ENCODE assay signal across 7 cellular contexts in genomic region chr1:154182342-154183044, GRCh38. TPM values are rescaled to one million over a fixed set of nuclear protein-coding genes. Genes with fewer than 3 reads are reported as not detected.
A peak's percentile ranks its signal among the peaks of the same experiment; 100 is the strongest.
DNase-seq lines count a peak whose midpoint lies in the region; ATAC-seq and TF ChIP-seq lines count a peak whose summit lies in the region.

No MANE protein-coding gene starts in this region.

- peak; percentile 57 for ATAC-seq in HG02642 (IDR thresholded peaks at IDR 0.05; ENCODE audit: poor library complexity, unreplicated experiment)
- peak; percentile 51 for ATAC-seq in left lobe of liver

- TF ChIP-seq CTCF in GM13977 (IDR thresholded peaks at IDR 0.05; ENCODE audit: extremely low read depth, insufficient read depth, missing control alignments) = no peak

- peak overlapping the region; percentile 85 for H3K27ac ChIP-seq in cingulate gyrus (ENCODE audit: low read depth, low read length)

- DNase-seq in GM13977 (ENCODE audit: low spot score) = peak; percentile 46
- DNase-seq in NCI-H2196 (lab: John Stamatoyannopoulos, UW; ENCODE audit: unreplicated experiment) = peak; percentile 26
- DNase-seq in activated CD4-positive, alpha-beta T cell treated with anti-CD3 and anti-CD28 coated beads for 24 hours (ENCODE audit: low read depth in 2 of 2) = peak; percentile 47 to 76
- DNase-seq in left lobe of liver (ENCODE audit: low spot score) = peak; percentile 77
- peak; percentile 48 for DNase-seq in stimulated activated CD4-positive, alpha-beta T cell treated with anti-CD3 and anti-CD28 coated beads, Interleukin-2, amount 100 ng/mL, for 4 hours (ENCODE audit: low read depth)

- in situ Hi-C loops in GM13977 (cut with MboI; ENCODE audit: low pct_unique_long_range_greater_than_20kb, low sequenced_read_pairs, unreplicated experiment) = no loop called here

RNA-seq across cellular contexts. Expression of gene TPM3, which starts 9.4 kb away (rescaled TPM):
- 92.7 TPM for total RNA-seq in left lobe of liver

RNA-seq across cellular contexts. Expression of gene CFAP141, which starts 23.6 kb away (rescaled TPM):
- total RNA-seq in left lobe of liver = not detected

RNA-seq across cellular contexts. Expression of gene NUP210L, which starts 27.6 kb away (rescaled TPM):
- 0.10 TPM for total RNA-seq in left lobe of liver

RNA-seq across cellular contexts. Expression of gene UBAP2L, which starts 38.3 kb away (rescaled TPM):
- 38.0 TPM for total RNA-seq in left lobe of liver

Comparison
In these comparisons a context has a peak if more than half of its experiments do, and no peak if none do; other contexts are left out.
1. Peak in every context shown above with its lines: DNase-seq, ATAC-seq and H3K27ac ChIP-seq.
2. DNase-seq: peak in every context shown above with its lines; median percentile 77 in left lobe of liver; 62 in activated CD4-positive, alpha-beta T cell treated with anti-CD3 and anti-CD28 coated beads for 24 hours; 48 in stimulated activated CD4-positive, alpha-beta T cell treated with anti-CD3 and anti-CD28 coated beads, Interleukin-2, amount 100 ng/mL, for 4 hours; 46 in GM13977; 26 in NCI-H2196.